14 cellular contexts compared by ENCODE assay signal in the genomic region with DNA sequence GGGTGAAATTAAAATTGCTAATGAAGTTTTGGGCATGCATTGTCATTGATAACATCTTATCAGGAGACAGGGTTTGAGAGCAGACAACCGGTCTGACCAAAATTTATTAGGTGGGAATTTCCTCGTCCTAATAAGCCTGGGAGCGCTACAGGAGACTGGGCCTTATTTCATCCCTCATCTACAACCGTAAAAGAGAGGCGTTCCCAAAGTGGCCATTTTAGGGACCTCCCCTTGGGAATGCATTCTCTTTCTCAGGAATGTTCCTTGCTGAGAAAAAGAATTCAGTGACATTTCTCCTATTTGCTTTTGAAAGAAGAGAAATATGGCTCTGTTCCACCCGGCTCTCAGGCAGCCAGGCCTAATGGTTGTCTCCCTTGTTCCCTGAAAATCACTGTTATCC. TPM values are rescaled to one million over a fixed set of nuclear protein-coding genes. Genes with fewer than 3 reads are reported as not detected.
DNase-seq lines count a peak whose midpoint lies in the region; ATAC-seq, FAIRE-seq and TF ChIP-seq lines count a peak whose summit lies in the region.
"Not testable (repeated sequence)": the region's sequence is repeated elsewhere in the genome, so short reads cannot be mapped to it uniquely, and the experiment has no call there.
"Had no signal": no experiment of that assay in that cellular context is flagged by ENCODE, and none has a peak within 500 bp of the region (broad histone marks: within the 10 kb centered on the region; RNA-seq: fewer than 3 reads in every experiment).

No MANE protein-coding gene starts in this region.

- H3K9ac ChIP-seq in GM12878 (ENCODE audit: control insufficient read depth, insufficient read depth, low read length); mesendoderm (ENCODE audit: low read length): not testable (repeated sequence)

- H2AK5ac ChIP-seq in mesendoderm (ENCODE audit: low read length): not testable (repeated sequence)

- peaks cover 43% of the 10 kb centered on the region for H3K9me3 Mint-ChIP-seq in MCF 10A (ENCODE audit: unreplicated experiment)

- not testable (repeated sequence) for H3K4me3 ChIP-seq in HEK293 (ENCODE audit: low read depth, low read length); OCI-LY7 (ENCODE audit: low read depth, low read length, poor library complexity, severe bottlenecking); GM12878; mesendoderm (ENCODE audit: low read length)

- not testable (repeated sequence) for TF ChIP-seq RAD21 in GM12878 (IDR thresholded peaks at IDR 0.05; ENCODE audit: insufficient read depth, low read depth, low read length)

- not testable (repeated sequence) for H3K56ac ChIP-seq in mesendoderm (ENCODE audit: low read length)

- POLR2A ChIA-PET in HEK293 (lab: Yijun Ruan, JAX); OCI-LY7 (lab: Charles Lee); GM12878 (lab: Charles Lee); MCF 10A (lab: Yijun Ruan, JAX): not testable (repeated sequence)

- not testable (repeated sequence) for H3K79me2 ChIP-seq in OCI-LY7 (ENCODE audit: insufficient read depth, low read depth, low read length); GM12878 (ENCODE audit: control insufficient read depth, insufficient read depth, low read length); mesendoderm (ENCODE audit: control insufficient read depth, insufficient read depth, low read length)

- not testable (repeated sequence) for H3K36me3 ChIP-seq in HEK293 (ENCODE audit: control insufficient read depth in 2 of 2, insufficient read depth in 1 of 2, low read length in 2 of 2); OCI-LY7 (ENCODE audit: insufficient read depth, low read length); GM12878 (ENCODE audit: control insufficient read depth in 2 of 2, insufficient read depth in 2 of 2, low read length in 1 of 2); mesendoderm (ENCODE audit: control insufficient read depth, insufficient read depth, low read length)

- H2BK5ac ChIP-seq in mesendoderm (ENCODE audit: low read length): not testable (repeated sequence)

- DNase-seq in ELR (ENCODE audit: low read depth) (peak; percentile 5), OCI-LY7 (ENCODE audit: low spot score) (peak; percentile 3), MCF 10A (ENCODE audit: unreplicated experiment) (peak; percentile 14), mesendoderm (peak; percentile 52)
- DNase-seq in GM12878 (ENCODE audit: low read depth, low spot score): not testable (repeated sequence)

- not testable (repeated sequence) for H3K4me3 Mint-ChIP-seq in MCF 10A (ENCODE audit: unreplicated experiment)

- RAD21 ChIA-PET in GM12878 (lab: Charles Lee; ENCODE audit: unreplicated experiment): not testable (repeated sequence)

- not testable (repeated sequence) for H3K4me2 ChIP-seq in OCI-LY7 (ENCODE audit: low read length); GM12878 (ENCODE audit: control insufficient read depth, insufficient read depth); mesendoderm (ENCODE audit: low read length)

- not testable (repeated sequence) for TF ChIP-seq POLR2A in GM12878 (IDR thresholded peaks at IDR 0.05; ENCODE audit: low read depth, low read length)

- not testable (repeated sequence) for H4K5ac ChIP-seq in mesendoderm (ENCODE audit: low read length)

- not testable (repeated sequence) for H3K4ac ChIP-seq in mesendoderm (ENCODE audit: low read depth, low read length)

- 49% methylated on average over 6 of the region's 6 CpGs for WGBS in GM12878 (ENCODE audit: insufficient coverage, insufficient replicate concordance, low lambda C conversion rate, missing lambda C conversion rate)
- WGBS in mesendoderm (ENCODE audit: extremely low coverage, insufficient coverage, low lambda C conversion rate): no CpG with 5 or more reads among the region's 6 CpGs

- H2BK120ac ChIP-seq in mesendoderm (ENCODE audit: low read depth, low read length): not testable (repeated sequence)

- not testable (repeated sequence) for H2AFZ ChIP-seq in OCI-LY7 (ENCODE audit: low read length); GM12878 (ENCODE audit: control insufficient read depth, low read depth, low read length)

- intact Hi-C loops in OCI-LY7 (cut with micrococcal nuclease; ENCODE audit: unreplicated experiment); GM12878 (cut with micrococcal nuclease; ENCODE audit: unreplicated experiment); MCF 10A (cut with micrococcal nuclease): not testable (repeated sequence)

- not testable (repeated sequence) for H3K4me1 ChIP-seq in HEK293 (ENCODE audit: control insufficient read depth, insufficient read depth, low read length); OCI-LY7 (ENCODE audit: insufficient read depth, low read length, poor library complexity, severe bottlenecking); GM12878 (ENCODE audit: control insufficient read depth, insufficient read depth, low read length); mesendoderm (ENCODE audit: control insufficient read depth, low read depth, low read length)

- H3K36me3 Mint-ChIP-seq in MCF 10A (ENCODE audit: insufficient read depth, unreplicated experiment): not testable (repeated sequence)

- H3K9me3 ChIP-seq in HEK293 (ENCODE audit: control insufficient read depth, insufficient read depth, low read depth, low read length); OCI-LY7 (ENCODE audit: low read length); GM12878 (replicated peaks; ENCODE audit: control insufficient read depth, insufficient read depth, low read length): not testable (repeated sequence)

- H4K8ac ChIP-seq in mesendoderm (ENCODE audit: low read depth, low read length): not testable (repeated sequence)

- not testable (repeated sequence) for H3K4me1 Mint-ChIP-seq in MCF 10A (ENCODE audit: insufficient read depth, unreplicated experiment)

- H3K18ac ChIP-seq in mesendoderm (ENCODE audit: low read length): not testable (repeated sequence)

- not testable (repeated sequence) for H3K9me2 ChIP-seq in OCI-LY7 (ENCODE audit: insufficient read depth, low read length)

- not testable (repeated sequence) for ATAC-seq in GM12878

- TF ChIP-seq CTCF in HEK293 (tag by site-specific recombination; IDR thresholded peaks at IDR 0.05); OCI-LY7 (conservative IDR thresholded peaks at IDR 0.05; ENCODE audit: low read length); GM12878 (IDR thresholded peaks at IDR 0.05 in 2 of 3, conservative IDR thresholded peaks at IDR 0.05 in 1 of 3; ENCODE audit: control insufficient read depth in 2 of 3, extremely low read depth in 1 of 3, insufficient read depth in 1 of 3, low read depth in 3 of 3, low read length in 3 of 3); MCF 10A (IDR thresholded peaks at IDR 0.05; ENCODE audit: unreplicated experiment): not testable (repeated sequence)

- SMC1A ChIA-PET in GM12878 (lab: Charles Lee; ENCODE audit: uncharacterized antibody, unreplicated experiment): not testable (repeated sequence)

- H2BK15ac ChIP-seq in mesendoderm (replicated peaks; ENCODE audit: low read depth): not testable (repeated sequence)

- not testable (repeated sequence) for FAIRE-seq in GM12878 (lab: Jason Lieb, UNC)

- not testable (repeated sequence) for H4K20me1 ChIP-seq in OCI-LY7 (ENCODE audit: insufficient read depth, low read length); GM12878 (ENCODE audit: control insufficient read depth, insufficient read depth)

- not testable (repeated sequence) for H3K27me3 ChIP-seq in GM12878 (replicated peaks in 1 of 2; ENCODE audit: control insufficient read depth in 2 of 2, insufficient read depth in 2 of 2, low read length in 1 of 2); mesendoderm (ENCODE audit: insufficient read depth, low read length, poor library complexity)

- H3K27me3 Mint-ChIP-seq in MCF 10A (ENCODE audit: insufficient read depth, unreplicated experiment): not testable (repeated sequence)

- H3K27ac Mint-ChIP-seq in MCF 10A (ENCODE audit: low read depth, unreplicated experiment): not testable (repeated sequence)

- H3K27ac ChIP-seq in HEK293 (ENCODE audit: extremely low read depth, low read depth, low read length); OCI-LY7 (ENCODE audit: low read depth, low read length, poor library complexity, severe bottlenecking); GM12878 (ENCODE audit: control insufficient read depth, insufficient read depth); mesendoderm (ENCODE audit: low read depth, low read length): not testable (repeated sequence)

- H3K23ac ChIP-seq in mesendoderm (ENCODE audit: low read length): not testable (repeated sequence)

- H3K79me1 ChIP-seq in mesendoderm (ENCODE audit: low read length): not testable (repeated sequence)

- CTCF ChIA-PET in HEK293 (lab: Yijun Ruan, JAX); OCI-LY7 (lab: Charles Lee; ENCODE audit: unreplicated experiment); GM12878 (lab: Yijun Ruan, JAX): not testable (repeated sequence)
- CTCF ChIA-PET in MCF 10A (lab: Yijun Ruan, JAX): interaction anchor here (0.6 to 0.7 kb wide), 2 partner anchors 22 to 341 kb away, joined by 3 read pairs; no protein-coding TSS in a partner anchor

- not testable (repeated sequence) for TF ChIP-seq EP300 in GM12878 (IDR thresholded peaks at IDR 0.05; ENCODE audit: borderline replicate concordance in 1 of 2, control insufficient read depth in 1 of 2, low read depth in 2 of 2, low read length in 2 of 2)

- BruUV-seq in OCI-LY7 (replicated peaks; lab: Mats Ljungman, UMichigan); GM12878 (replicated peaks; lab: Mats Ljungman, UMichigan); MCF 10A (replicated peaks; lab: Mats Ljungman, UMichigan): not testable (repeated sequence)

- in situ Hi-C loops in GM12878 (cut with MboI): not testable (repeated sequence)

RNA-seq across cellular contexts. Expression of gene CRP, which starts 8.8 kb away (rescaled TPM):
- not detected in 2 replicates for total RNA-seq in OCI-LY7 (2014; rRNA removed; shearing (Covaris generic))
- total RNA-seq in OCI-LY7 (2022): not detected in 2 replicates
- total RNA-seq in GM12878 (2013; cell fraction: nucleolus; rRNA removed): not detected in 2 replicates
- not detected in 2 replicates for total RNA-seq in GM12878 (2014; rRNA removed)
- total RNA-seq in GM12878 (2014; rRNA removed; fragmentation: Illumina TruSeq; extraction: Trizol): not detected in 2 replicates
- 0.54 and 0.72 TPM in 2 replicates for total RNA-seq in GM12878 (2021)
- not detected for polyA plus RNA-seq in GM12878 (2011; ENCODE audit: low read depth)
- polyA plus RNA-seq in GM12878 (2011; rRNA removed): not detected in 2 replicates
- not detected in 2 replicates for polyA plus RNA-seq in GM12878 (2011; cell fraction: cytosol; rRNA removed)
- not detected in 2 replicates for polyA plus RNA-seq in GM12878 (2011; cell fraction: nucleus; rRNA removed)
- not detected in 2 replicates for polyA plus RNA-seq in GM12878 (2012)
- not detected in 2 replicates for polyA plus RNA-seq in GM12878 (2014; fragmentation: Illumina TruSeq; extraction: Trizol)
- polyA plus RNA-seq in GM12878 (2014; fragmentation: Nextera tagmentation; extraction: Ambion mirVana): not detected
- not detected in 2 replicates for polyA plus RNA-seq in GM12878 (2014; rRNA removed)
- polyA plus RNA-seq in GM12878 (2016; fragmentation: Nextera tagmentation; extraction: Ambion mirVana): not detected
- polyA minus RNA-seq in GM12878 (2011; rRNA and poly(A)+ RNA removed): not detected in 2 replicates
- not detected in 2 replicates for polyA minus RNA-seq in GM12878 (2011; cell fraction: cytosol; rRNA and poly(A)+ RNA removed)
- polyA minus RNA-seq in GM12878 (2011; cell fraction: nucleus; rRNA and poly(A)+ RNA removed): not detected in 2 replicates
- total RNA-seq in MCF 10A (2022): 0.26 and 0.54 TPM in 2 replicates
- polyA plus RNA-seq in mesendoderm (2013, experiment 1 of 2): not detected
- not detected for polyA plus RNA-seq in mesendoderm (2013, experiment 2 of 2)
- total RNA-seq: A172; A673; CD4-positive, alpha-beta memory T cell; G401; H1; H7; HFFc6 had no signal
- polyA plus RNA-seq: BJ; CD4-positive, alpha-beta memory T cell; H1 had no signal

RNA-seq across cellular contexts. Expression of gene DUSP23, which starts 57.6 kb away (rescaled TPM):
- total RNA-seq in OCI-LY7 (2014; rRNA removed; shearing (Covaris generic)): 1.2 and 3.7 TPM in 2 replicates
- total RNA-seq in OCI-LY7 (2022) (1.5 and 2.0 TPM in 2 replicates), GM12878 (2014; rRNA removed) (3.2 and 6.9 TPM in 2 replicates), GM12878 (2014; rRNA removed; fragmentation: Illumina TruSeq; extraction: Trizol) (1.3 and 1.6 TPM in 2 replicates), GM12878 (2021) (4.0 and 4.3 TPM in 2 replicates), MCF 10A (2022) (119 and 178 TPM in 2 replicates)
- total RNA-seq in GM12878 (2013; cell fraction: nucleolus; rRNA removed): 0.95 TPM in 1 of 2 replicates, not detected in the other
- 1.9 TPM for polyA plus RNA-seq in GM12878 (2011; ENCODE audit: low read depth)
- polyA plus RNA-seq in GM12878 (2011; rRNA removed) (4.1 and 6.0 TPM in 2 replicates), GM12878 (2014; fragmentation: Illumina TruSeq; extraction: Trizol) (1.3 TPM in 1 of 2 replicates, not detected in the other), GM12878 (2014; fragmentation: Nextera tagmentation; extraction: Ambion mirVana) (1 to 10 TPM in 1 of 2 experiments, not detected in 1; 1.1 TPM), GM12878 (2014; rRNA removed) (4.1 and 5.6 TPM in 2 replicates), GM12878 (2016; fragmentation: Nextera tagmentation; extraction: Ambion mirVana) (1 to 10 TPM; 4.1 to 5.7 TPM)
- polyA plus RNA-seq in GM12878 (2011; cell fraction: cytosol; rRNA removed): 10.0 and 12.1 TPM in 2 replicates
- 4.0 and 5.3 TPM in 2 replicates for polyA plus RNA-seq in GM12878 (2011; cell fraction: nucleus; rRNA removed)
- polyA plus RNA-seq in GM12878 (2012): 9.5 and 10.7 TPM in 2 replicates
- polyA minus RNA-seq in GM12878 (2011; rRNA and poly(A)+ RNA removed): 1.0 and 1.9 TPM in 2 replicates
- polyA minus RNA-seq in GM12878 (2011; cell fraction: cytosol; rRNA and poly(A)+ RNA removed): 1.9 TPM in 1 of 2 replicates, not detected in the other
- 0.36 and 0.67 TPM in 2 replicates for polyA minus RNA-seq in GM12878 (2011; cell fraction: nucleus; rRNA and poly(A)+ RNA removed)
- polyA plus RNA-seq in mesendoderm (2013, experiment 1 of 2): 95.7 TPM
- 94.8 TPM for polyA plus RNA-seq in mesendoderm (2013, experiment 2 of 2)

Comparison
In these comparisons a context has a peak if more than half of its experiments do, and no peak if none do; other contexts are left out.
1. RNA of gene DUSP23, which starts 57.6 kb away (total RNA-seq): 119 to 178 TPM in MCF 10A; 0.95 to 6.9 TPM in GM12878 and 1.2 to 3.7 TPM in OCI-LY7; every median in the first group is over 10 times any median in the second.